In the genomic region with DNA sequence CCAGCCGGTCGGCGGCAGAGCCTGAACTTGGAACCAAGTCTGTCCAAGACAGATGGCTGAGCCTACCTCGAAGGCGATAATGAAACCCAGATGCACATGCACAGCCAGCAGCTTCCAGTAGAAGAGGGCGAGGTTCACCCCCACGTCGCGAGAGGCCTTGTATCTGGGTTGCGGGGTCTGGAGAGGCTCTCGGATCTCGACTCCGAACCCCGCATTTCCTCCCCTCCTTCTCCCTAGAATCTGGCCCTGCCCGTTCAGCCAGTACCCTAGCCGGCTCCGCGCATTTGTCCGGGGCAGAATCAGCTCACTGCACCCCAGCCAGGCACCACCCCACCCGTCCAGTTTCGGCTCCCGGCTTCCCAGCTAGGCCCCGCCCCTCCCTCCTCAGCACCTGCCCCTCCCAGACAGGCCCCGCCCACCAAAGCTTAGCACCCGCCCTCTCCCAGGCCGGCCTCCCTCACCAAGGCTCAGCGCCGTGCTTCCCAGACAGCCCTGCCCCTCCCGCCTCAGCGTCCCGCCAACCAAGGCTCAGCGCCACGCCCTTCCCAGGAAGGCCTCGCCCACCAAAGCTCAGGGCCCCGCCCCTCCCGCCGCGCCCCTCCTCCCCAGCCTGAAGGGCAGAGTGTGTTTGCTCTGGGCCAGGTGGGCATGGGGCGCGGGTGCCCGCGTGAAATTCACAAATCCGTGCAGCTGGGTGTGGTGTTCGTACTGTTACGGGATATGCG, we compare ENCODE assay signal across 8 cellular contexts. TPM values are rescaled to one million over a fixed set of nuclear protein-coding genes. Genes with fewer than 3 reads are reported as not detected.
DNase-seq lines count a peak whose midpoint lies in the region; ATAC-seq lines count a peak whose summit lies in the region.

No MANE protein-coding gene starts in this region.

- peak overlapping the region; percentile 88 for H3K4me3 Mint-ChIP-seq in activated CD4-positive, alpha-beta T cell treated with anti-CD3 and anti-CD28 coated beads, Interleukin-2, amount 10 ng/mL, durations not matched to agents 24 days and 14 days

- no peaks in the 10 kb centered on the region for H3K36me3 Mint-ChIP-seq in activated CD4-positive, alpha-beta T cell treated with anti-CD3 and anti-CD28 coated beads, Interleukin-2, amount 10 ng/mL, durations not matched to agents 24 days and 14 days (ENCODE audit: low read depth)

- DNase-seq in AG08396 (ENCODE audit: low spot score) = peak; percentile 98
- DNase-seq in NCI-H460 (ENCODE audit: extremely low read depth, low read depth) = peak; percentile 94
- DNase-seq in activated CD4-positive, alpha-beta T cell treated with anti-CD3 and anti-CD28 coated beads, Interleukin-2, amount 10 ng/mL, durations not matched to agents 24 days and 14 days = peak; percentile 98
- DNase-seq in cortex of kidney (lab: John Stamatoyannopoulos, UW) = peak; percentile 57
- DNase-seq in left lobe of liver (ENCODE audit: low spot score) = peak; percentile 98
- peak; percentile 89 to 91 for DNase-seq in stimulated activated CD4-positive, alpha-beta T cell treated with anti-CD3 and anti-CD28 coated beads, Interleukin-1b, Interleukin-23, amount 100 ng/mL, for 4 hours (ENCODE audit: low read depth in 2 of 2)

- peak overlapping the region; percentile 39 for H3K27ac Mint-ChIP-seq in activated CD4-positive, alpha-beta T cell treated with anti-CD3 and anti-CD28 coated beads, Interleukin-2, amount 10 ng/mL, durations not matched to agents 24 days and 14 days

- no peaks in the 10 kb centered on the region for H3K9me3 Mint-ChIP-seq in activated CD4-positive, alpha-beta T cell treated with anti-CD3 and anti-CD28 coated beads, Interleukin-2, amount 10 ng/mL, durations not matched to agents 24 days and 14 days

- H3K27me3 Mint-ChIP-seq in activated CD4-positive, alpha-beta T cell treated with anti-CD3 and anti-CD28 coated beads, Interleukin-2, amount 10 ng/mL, durations not matched to agents 24 days and 14 days = peaks cover 14% of the 10 kb centered on the region

- peaks cover 24% of the 10 kb centered on the region for H3K4me1 Mint-ChIP-seq in activated CD4-positive, alpha-beta T cell treated with anti-CD3 and anti-CD28 coated beads, Interleukin-2, amount 10 ng/mL, durations not matched to agents 24 days and 14 days

- ATAC-seq in GM19023 (IDR thresholded peaks at IDR 0.05; ENCODE audit: unreplicated experiment) (peak; percentile 86), HG03196 (IDR thresholded peaks at IDR 0.05; ENCODE audit: unreplicated experiment) (peak; percentile 92), left lobe of liver (peak; percentile 96)

- intact Hi-C loops in activated CD4-positive, alpha-beta T cell treated with anti-CD3 and anti-CD28 coated beads, Interleukin-2, amount 10 ng/mL, durations not matched to agents 24 days and 14 days (cut with micrococcal nuclease) = loop anchor here (1.0 kb wide), 2 partner anchors 10 to 20 kb away; a partner anchor contains a TSS

RNA-seq across cellular contexts. Expression of a gene that starts 4.8 kb away (rescaled TPM):
- 6.1 and 6.3 TPM in 2 replicates for total RNA-seq in NCI-H460 (2014; rRNA removed; shearing (Covaris generic))
- 22.1 and 29.6 TPM in 2 replicates for polyA plus RNA-seq in NCI-H460 (2014; cell fraction: nucleus; rRNA removed)
- total RNA-seq in activated CD4-positive, alpha-beta T cell treated with anti-CD3 and anti-CD28 coated beads, Interleukin-2, amount 10 ng/mL, durations not matched to agents 24 days and 14 days = 8.5 and 8.8 TPM in 2 replicates
- total RNA-seq in left lobe of liver = 1.9 TPM

RNA-seq across cellular contexts. Expression of a gene that starts 19.8 kb away (rescaled TPM):
- total RNA-seq in NCI-H460 (2014; rRNA removed; shearing (Covaris generic)) = 3.9 and 4.0 TPM in 2 replicates
- polyA plus RNA-seq in NCI-H460 (2014; cell fraction: nucleus; rRNA removed) = 6.5 and 10.1 TPM in 2 replicates
- total RNA-seq in activated CD4-positive, alpha-beta T cell treated with anti-CD3 and anti-CD28 coated beads, Interleukin-2, amount 10 ng/mL, durations not matched to agents 24 days and 14 days = 4.8 and 6.1 TPM in 2 replicates
- 4.7 TPM for total RNA-seq in left lobe of liver

Comparison
In these comparisons a context has a peak if more than half of its experiments do, and no peak if none do; other contexts are left out.
1. Peak in every context shown above with its lines: DNase-seq and ATAC-seq.